ENCODE assay signal across 17 cellular contexts in genomic region chr18:76456018-76456750, GRCh38. TPM values are rescaled to one million over a fixed set of nuclear protein-coding genes. Genes with fewer than 3 reads are reported as not detected.
A peak's percentile ranks its signal among the peaks of the same experiment; 100 is the strongest.
DNase-seq lines count a peak whose midpoint lies in the region; ATAC-seq, FAIRE-seq and TF ChIP-seq lines count a peak whose summit lies in the region.
"Had no signal": no experiment of that assay in that cellular context is flagged by ENCODE, and none has a peak within 500 bp of the region (broad histone marks: within the 10 kb centered on the region; RNA-seq: fewer than 3 reads in every experiment).

No MANE protein-coding gene starts in this region.

- DNase-seq in cardiac muscle cell (ENCODE audit: low read depth in 1 of 2, low spot score in 1 of 2): peak in 1 of 2 donors; percentile 60
- no peak for DNase-seq in Right ventricle myocardium superior
- DNase-seq in NCI-H82 (lab: John Stamatoyannopoulos, UW): peak; percentile 86
- peak; percentile 42 for DNase-seq in type B pancreatic cell (ENCODE audit: extremely low spot score, unreplicated experiment)
- no peak for DNase-seq in HepG2 (ENCODE audit: low spot score)
- DNase-seq in CD1c-positive myeloid dendritic cell (ENCODE audit: extremely low spot score): no peak
- DNase-seq: Caco-2, dermis blood vessel endothelial cell, GM23248, KG1, NCI-H187, NCI-H526, RPMI8226, small intestine, stomach had no signal

- TF ChIP-seq EP300 in HepG2 (IDR thresholded peaks at IDR 0.05; ENCODE audit: low read depth in 2 of 2, low read length in 2 of 2) (no peak), HepG2 (CRISPR knock-in tag; IDR thresholded peaks at IDR 0.05; ENCODE audit: borderline replicate concordance) (no peak)

- CTCF ChIA-PET in HepG2 (lab: Yijun Ruan, JAX; ENCODE audit: low intra/inter-chr PET ratio, low total read pairs): no interaction called here

- H3K4me2 ChIP-seq in HepG2 (ENCODE audit: low read depth, low read length): no peak overlapping the region

- H3K36me3 ChIP-seq in cardiac muscle cell (no peaks in the 10 kb centered on the region), mesodermal cell (ENCODE audit: control insufficient read depth, insufficient read depth, low read length) (peaks cover 28% of the 10 kb centered on the region), HepG2 (replicated peaks in 1 of 2; ENCODE audit: control insufficient read depth in 1 of 2, insufficient read depth in 2 of 2, low read length in 2 of 2) (peaks cover 1 to 22% of the 10 kb centered on the region in 2 experiments; a peak in 4 of 5 replicates)

- H3K27ac ChIP-seq in cardiac muscle cell (peak overlapping the region; percentile 86), mesodermal cell (ENCODE audit: low read depth, low read length, severe bottlenecking) (peak overlapping the region; percentile 74), HepG2 (ENCODE audit: extremely low read length, insufficient read depth, low read length) (no peak overlapping the region)
- H3K27ac ChIP-seq: GM23248 had no signal

- no peaks in the 10 kb centered on the region for H3K27me3 Mint-ChIP-seq in type B pancreatic cell

- H3K4me1 ChIP-seq in cardiac muscle cell (ENCODE audit: low read depth) (peaks cover 69% of the 10 kb centered on the region), mesodermal cell (ENCODE audit: control insufficient read depth, insufficient read depth, low read length, poor library complexity, severe bottlenecking) (peaks cover 92% of the 10 kb centered on the region), HepG2 (ENCODE audit: insufficient read depth, low read length) (peaks cover 55% of the 10 kb centered on the region)

- H3K9me3 Mint-ChIP-seq in type B pancreatic cell: no peaks in the 10 kb centered on the region

- 80 to 88% methylated on average over 9 to 13 of the region's 16 CpGs for WGBS in mesodermal cell (ENCODE audit: insufficient coverage in 2 of 2), 2 experiments
- 95% methylated on average over 16 of the region's 16 CpGs for WGBS in HepG2 (ENCODE audit: low lambda C conversion rate)

- H3K9ac ChIP-seq in HepG2 (ENCODE audit: insufficient read depth, low read depth, low read length): no peak overlapping the region
- H3K9ac ChIP-seq: GM23248 had no signal

- no peaks in the 10 kb centered on the region for H3K9me3 ChIP-seq in cardiac muscle cell (ENCODE audit: low read depth)
- H3K9me3 ChIP-seq in mesodermal cell (ENCODE audit: control insufficient read depth, low read length): no peaks in the 10 kb centered on the region
- no peaks in the 10 kb centered on the region for H3K9me3 ChIP-seq in HepG2 (ENCODE audit: low read length)
- H3K9me3 ChIP-seq: Caco-2, stomach had no signal

- TF ChIP-seq POLR2A in HepG2 (IDR thresholded peaks at IDR 0.05; ENCODE audit: insufficient read depth in 1 of 2, low read depth in 2 of 2, low read length in 2 of 2): no peak

- H3K27ac Mint-ChIP-seq in type B pancreatic cell: no peak overlapping the region

- peaks cover 71% of the 10 kb centered on the region for H3K4me1 Mint-ChIP-seq in type B pancreatic cell (ENCODE audit: unreplicated experiment)

- peaks cover 10% of the 10 kb centered on the region for H3K36me3 Mint-ChIP-seq in type B pancreatic cell

- ATAC-seq in Right ventricle myocardium superior (ENCODE audit: poor library complexity) (no peak), HepG2 (no peak), HG02870 (IDR thresholded peaks at IDR 0.05; ENCODE audit: unreplicated experiment) (no peak)

- TF ChIP-seq CTCF in cardiac muscle cell (IDR thresholded peaks at IDR 0.05; ENCODE audit: low read depth, low read length) (no peak), type B pancreatic cell (conservative IDR thresholded peaks at IDR 0.05) (no peak), HepG2 (CRISPR knock-in tag; IDR thresholded peaks at IDR 0.05) (no peak)

- no peak for TF ChIP-seq RAD21 in HepG2 (CRISPR knock-in tag; IDR thresholded peaks at IDR 0.05)

- intact Hi-C loops in Right ventricle myocardium superior (cut with DNase I): no loop called here
- intact Hi-C loops in HepG2 (cut with micrococcal nuclease; ENCODE audit: unreplicated experiment): no loop called here

- BruUV-seq in HepG2 (replicated peaks; lab: Mats Ljungman, UMichigan): no TSS peak

- peaks cover 99% of the 10 kb centered on the region for H3K79me2 ChIP-seq in HepG2 (ENCODE audit: insufficient read depth, low read length)

- H4K20me1 ChIP-seq in HepG2 (ENCODE audit: insufficient read depth, low read length): peaks cover 89% of the 10 kb centered on the region

- H3K4me3 ChIP-seq in cardiac muscle cell: no peak overlapping the region
- H3K4me3 ChIP-seq in mesodermal cell (ENCODE audit: extremely low read depth, insufficient read depth, low read length, poor library complexity, severe bottlenecking): no peak overlapping the region
- no peak overlapping the region for H3K4me3 ChIP-seq in HepG2 (replicated peaks in 1 of 3; ENCODE audit: insufficient read depth in 1 of 3, low read depth in 2 of 3, low read length in 3 of 3)
- H3K4me3 ChIP-seq: GM23248, stomach had no signal

- FAIRE-seq in HepG2 (lab: Jason Lieb, UNC): no peak
- FAIRE-seq: small intestine had no signal

- H2AFZ ChIP-seq in HepG2 (ENCODE audit: low read length): no peak overlapping the region
- H2AFZ ChIP-seq: GM23248 had no signal

- POLR2A ChIA-PET in HepG2 (lab: Yijun Ruan, JAX): no interaction called here

- no peak overlapping the region for H3K4me3 Mint-ChIP-seq in type B pancreatic cell

- no peaks in the 10 kb centered on the region for H3K27me3 ChIP-seq in cardiac muscle cell
- H3K27me3 ChIP-seq in HepG2 (ENCODE audit: control insufficient read depth in 1 of 2, insufficient read depth in 2 of 2, low read length in 2 of 2): no peaks in the 10 kb centered on the region
- H3K27me3 ChIP-seq: stomach had no signal

- in situ Hi-C loops in HepG2 (cut with HindIII; ENCODE audit: extremely low pct_ligation_motif_present, low pct_unique_long_range_greater_than_20kb): no loop called here

TF ChIP-seq in HepG2, 621 proteins besides CTCF, POLR2A, EP300 and RAD21:
- TF ChIP-seq ZNF292 (CRISPR knock-in tag; IDR thresholded peaks at IDR 0.05; ENCODE audit: borderline replicate concordance, low read depth): no peak
- TF ChIP-seq PAF1 (CRISPR knock-in tag; IDR thresholded peaks at IDR 0.05): no peak
- no peak for TF ChIP-seq ZNF12 (CRISPR knock-in tag; IDR thresholded peaks at IDR 0.05)
- no peak for TF ChIP-seq ZFP41 (CRISPR knock-in tag; IDR thresholded peaks at IDR 0.05; ENCODE audit: borderline replicate concordance)

RNA-seq across cellular contexts. Expression of gene ZNF516, which starts 38.9 kb away (rescaled TPM):
- total RNA-seq in cardiac muscle cell (44.7 and 78.6 TPM in 2 replicates), Right ventricle myocardium superior (12.6 TPM), type B pancreatic cell (ENCODE audit: low replicate concordance) (34.1 and 71.2 TPM in 2 replicates), HepG2 (2016; rRNA removed; fragmentation: Illumina TruSeq; extraction: Trizol) (13.7 and 18.7 TPM in 2 replicates)
- polyA plus RNA-seq in cardiac muscle cell (17.0 and 26.2 TPM in 2 replicates), HepG2 (2011; rRNA removed) (15.9 and 16.6 TPM in 2 replicates)
- 56.5 TPM for polyA plus RNA-seq in mesodermal cell (2013, experiment 1 of 2)
- polyA plus RNA-seq in mesodermal cell (2013, experiment 2 of 2): 65.2 TPM
- 8.6 and 8.9 TPM in 2 replicates for total RNA-seq in HepG2 (2016; cell fraction: cytosol; rRNA removed; fragmentation: Illumina TruSeq; extraction: Trizol; ENCODE audit: low read depth)
- total RNA-seq in HepG2 (2016; cell fraction: insoluble cytoplasmic fraction; rRNA removed; fragmentation: Illumina TruSeq; extraction: Trizol): 12.1 and 14.0 TPM in 2 replicates
- total RNA-seq in HepG2 (2016; cell fraction: membrane; rRNA removed; fragmentation: Illumina TruSeq; extraction: Trizol): 13.3 and 14.6 TPM in 2 replicates
- total RNA-seq in HepG2 (2016; cell fraction: nucleus; rRNA removed; fragmentation: Illumina TruSeq; extraction: Trizol): 22.7 and 24.6 TPM in 2 replicates
- 7.7 and 8.0 TPM in 2 replicates for polyA plus RNA-seq in HepG2 (2011; cell fraction: cytosol; rRNA removed)
- 47.5 and 64.5 TPM in 2 replicates for polyA plus RNA-seq in HepG2 (2011; cell fraction: nucleus; rRNA removed)
- 17.9 and 19.5 TPM in 2 replicates for polyA plus RNA-seq in HepG2 (2012)
- 0.54 and 1.1 TPM in 2 replicates for polyA plus RNA-seq in HepG2 (2016; cell fraction: cytosol; fragmentation: Illumina TruSeq; extraction: Trizol; ENCODE audit: low read depth)
- polyA plus RNA-seq in HepG2 (2016; cell fraction: insoluble cytoplasmic fraction; fragmentation: Illumina TruSeq; extraction: Trizol; ENCODE audit: low read depth): 10.2 and 12.1 TPM in 2 replicates
- polyA plus RNA-seq in HepG2 (2016; cell fraction: membrane; fragmentation: Illumina TruSeq; extraction: Trizol; ENCODE audit: low read depth): 2.0 and 2.4 TPM in 2 replicates
- polyA plus RNA-seq in HepG2 (2016; cell fraction: nucleus; fragmentation: Illumina TruSeq; extraction: Trizol; ENCODE audit: insufficient read depth, low read depth): 27.0 and 28.2 TPM in 2 replicates
- 0.23 and 36.8 TPM in 2 replicates for polyA minus RNA-seq in HepG2 (2011; rRNA and poly(A)+ RNA removed; ENCODE audit: low replicate concordance)
- 18.4 and 18.5 TPM in 2 replicates for polyA minus RNA-seq in HepG2 (2011; cell fraction: cytosol; rRNA and poly(A)+ RNA removed)
- 61.5 and 68.2 TPM in 2 replicates for polyA minus RNA-seq in HepG2 (2011; cell fraction: nucleus; rRNA and poly(A)+ RNA removed)

Comparison
In these comparisons a context has a peak if more than half of its experiments do, and no peak if none do; other contexts are left out.
1. DNase-seq: peak in NCI-H82 (single experiment) and type B pancreatic cell (single experiment); none in Right ventricle myocardium superior (single experiment), HepG2 (single experiment) and CD1c-positive myeloid dendritic cell (single experiment).